23 cellular contexts compared by ENCODE assay signal in genomic region chr1:101757985-101758384, GRCh38.
"Had no signal": no experiment of that assay in that cellular context is flagged by ENCODE, and none has a peak within 500 bp of the region (broad histone marks: within the 10 kb centered on the region; RNA-seq: fewer than 3 reads in every experiment).

No MANE protein-coding gene starts in this region.

- ATAC-seq: activated CD8-positive, alpha-beta T cell treated with anti-CD3 and anti-CD28 coated beads for 36 hours; activated naive CD4-positive, alpha-beta T cell treated with anti-CD3 and anti-CD28 coated beads, Interleukin-2, amount 50 U/mL, for 72 hours; activated T-cell treated with anti-CD3 and anti-CD28 coated beads, Interleukin-2, amount 50 U/mL, for 72 hours; left lobe of liver; lower lobe of right lung; mucosa of descending colon; stimulated activated naive B cell treated with anti-CD40 and anti-IgM and Interleukin-4, amounts not matched to agents 10 μg/mL and 1 μg/mL and 100 μg/mL, for 72 hours had no signal

- H3K36me3 ChIP-seq: lower lobe of right lung, neutrophil, prostate gland, stomach, thyroid gland, upper lobe of left lung, vagina had no signal

- H3K4me1 ChIP-seq: lower lobe of right lung, prostate gland, stomach, thyroid gland, upper lobe of left lung, vagina had no signal

- H3K27ac ChIP-seq: lower lobe of right lung, neutrophil, prostate gland, stomach, thyroid gland, upper lobe of left lung, vagina had no signal

- H3K4me3 ChIP-seq: lower lobe of right lung, mucosa of descending colon, prostate gland, stomach, thyroid gland, upper lobe of left lung, vagina had no signal

- DNase-seq: activated B cell treated with CpG ODN at 0.5 μM for 24 hours; activated CD4-positive, alpha-beta T cell treated with anti-CD3 and anti-CD28 coated beads, Interleukin-2, amount 50 U/mL, for 1 hour; activated CD8-positive, alpha-beta T cell treated with anti-CD3 and anti-CD28 coated beads for 36 hours; activated naive CD4-positive, alpha-beta T cell; activated T-cell treated with anti-CD3 and anti-CD28 coated beads, Interleukin-2, amount 50 U/mL, for 72 hours; effector CD8-positive, alpha-beta T cell; erythroblast; head of caudate nucleus; hippocampal formation; lower lobe of right lung; mucosa of descending colon; stimulated activated CD4-positive, alpha-beta T cell treated with anti-CD3 and anti-CD28 coated beads, Interleukin-15, amount 100 ng/mL, for 24 hours; stimulated activated CD4-positive, alpha-beta T cell treated with anti-CD3 and anti-CD28 coated beads, Interleukin-2, amount 100 ng/mL, for 24 hours; stimulated activated naive B cell treated with anti-CD40 and anti-IgM and Interleukin-4, amounts not matched to agents 10 μg/mL and 1 μg/mL and 100 μg/mL, for 72 hours; stomach; T-helper 1 cell; thyroid gland; upper lobe of left lung had no signal

- H3K27me3 ChIP-seq: neutrophil, stomach, thyroid gland, upper lobe of left lung, vagina had no signal

- H3K9me3 ChIP-seq: lower lobe of right lung, mucosa of descending colon, neutrophil, prostate gland, stomach, thyroid gland, upper lobe of left lung, vagina had no signal
